21 cellular contexts compared by ENCODE assay signal in genomic region chr7:47544416-47544815, GRCh38.
"Had no signal": no experiment of that assay in that cellular context is flagged by ENCODE, and none has a peak within 500 bp of the region (broad histone marks: within the 10 kb centered on the region; RNA-seq: fewer than 3 reads in every experiment).

No MANE protein-coding gene starts in this region.

- H3K9me3 Mint-ChIP-seq: activated CD4-positive, alpha-beta memory T cell treated with anti-CD3 and anti-CD28 coated beads for 36 hours; activated T-cell treated with anti-CD3 and anti-CD28 coated beads, Interleukin-2, amount 50 U/mL, for 72 hours; immature natural killer cell; natural killer cell had no signal

- H3K9me3 ChIP-seq: body of pancreas, left lung, sigmoid colon had no signal

- H3K27ac Mint-ChIP-seq: activated CD4-positive, alpha-beta memory T cell treated with anti-CD3 and anti-CD28 coated beads for 36 hours; activated T-cell treated with anti-CD3 and anti-CD28 coated beads, Interleukin-2, amount 50 U/mL, for 72 hours; immature natural killer cell; natural killer cell; T-helper 17 cell had no signal

- H3K4me2 ChIP-seq: smooth muscle cell had no signal

- H3K4me1 Mint-ChIP-seq: immature natural killer cell, natural killer cell, T-helper 17 cell had no signal

- H3K27ac ChIP-seq: body of pancreas, cardiac muscle cell, left lung, sigmoid colon had no signal

- H3K27me3 ChIP-seq: body of pancreas, left lung, sigmoid colon had no signal

- H3K36me3 Mint-ChIP-seq: activated CD4-positive, alpha-beta memory T cell treated with anti-CD3 and anti-CD28 coated beads for 36 hours; immature natural killer cell; natural killer cell had no signal

- ATAC-seq: activated T-cell treated with anti-CD3 and anti-CD28 coated beads, Interleukin-2, amount 50 U/mL, for 72 hours; body of pancreas; left lung; natural killer cell had no signal

- DNase-seq: activated CD4-positive, alpha-beta memory T cell treated with anti-CD3 and anti-CD28 coated beads for 36 hours; activated CD4-positive, alpha-beta T cell treated with anti-CD3 and anti-CD28 coated beads for 48 hours; activated effector memory CD4-positive, alpha-beta T cell treated with Interleukin-2 at 50 U/mL for 16 hours; activated naive CD4-positive, alpha-beta T cell treated with anti-CD3 and anti-CD28 coated beads, Interleukin-2, amount 50 U/mL, for 16 hours; activated T-cell treated with anti-CD3 and anti-CD28 coated beads, Interleukin-2, amount 50 U/mL, for 72 hours; anterior cingulate cortex; body of pancreas; effector CD8-positive, alpha-beta T cell; erythroblast; foreskin fibroblast; immature natural killer cell; kidney glomerular epithelial cell; left lung; natural killer cell; sigmoid colon; stimulated activated CD4-positive, alpha-beta T cell treated with anti-CD3 and anti-CD28 coated beads, Interleukin-2, amount 100 ng/mL, for 48 hours; stimulated activated CD8-positive, alpha-beta memory T cell treated with anti-CD3 and anti-CD28 coated beads, Interleukin-4, amount 100 ng/mL, for 48 hours; stimulated activated naive CD4-positive, alpha-beta T cell; T-helper 17 cell had no signal

- H3K27me3 Mint-ChIP-seq: activated CD4-positive, alpha-beta memory T cell treated with anti-CD3 and anti-CD28 coated beads for 36 hours; T-helper 17 cell had no signal

- H3K4me3 Mint-ChIP-seq: activated CD4-positive, alpha-beta memory T cell treated with anti-CD3 and anti-CD28 coated beads for 36 hours; activated T-cell treated with anti-CD3 and anti-CD28 coated beads, Interleukin-2, amount 50 U/mL, for 72 hours; immature natural killer cell; natural killer cell; T-helper 17 cell had no signal
